ENCODE assay signal across 12 cellular contexts in the genomic region with DNA sequence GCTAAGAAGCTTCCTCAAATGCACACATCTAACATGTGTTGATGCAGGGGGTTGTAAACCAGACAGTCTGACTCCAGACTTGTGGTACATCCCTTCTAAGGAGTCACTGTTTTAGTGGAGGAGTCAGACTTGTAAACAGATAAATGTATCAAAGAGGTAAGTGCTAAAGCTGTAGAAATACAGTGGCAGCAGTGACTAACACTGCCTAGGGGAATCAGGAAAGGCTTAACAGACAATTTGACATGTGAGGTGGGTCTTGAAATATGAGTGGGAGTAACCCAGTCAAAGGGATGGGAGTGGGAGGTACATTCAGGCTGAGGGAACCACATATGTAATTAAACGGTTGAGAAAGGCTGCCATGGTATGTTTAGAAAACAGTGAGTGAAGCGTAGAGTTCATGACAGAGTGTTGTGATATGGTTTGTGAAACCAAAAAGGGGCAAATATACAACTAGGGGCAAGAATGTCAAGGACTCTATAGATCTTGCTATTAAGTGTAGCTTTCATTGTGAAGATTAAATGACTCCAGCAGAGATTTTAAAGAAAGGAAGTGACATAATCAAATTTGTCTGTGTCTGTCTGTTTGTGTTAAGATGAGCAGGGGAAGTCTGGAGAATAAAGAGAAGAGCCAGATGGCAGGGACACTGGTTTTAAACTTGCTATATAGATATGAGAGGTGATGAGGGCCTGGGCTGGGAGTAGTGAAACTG. TPM values are rescaled to one million over a fixed set of nuclear protein-coding genes. Genes with fewer than 3 reads are reported as not detected.
DNase-seq lines count a peak whose midpoint lies in the region; ATAC-seq and TF ChIP-seq lines count a peak whose summit lies in the region.
"Had no signal": no experiment of that assay in that cellular context is flagged by ENCODE, and none has a peak within 500 bp of the region (broad histone marks: within the 10 kb centered on the region; RNA-seq: fewer than 3 reads in every experiment).

No MANE protein-coding gene starts in this region.

- no peak overlapping the region for H3K4me3 Mint-ChIP-seq in endothelial cell (ENCODE audit: unreplicated experiment)
- no peak overlapping the region for H3K4me3 Mint-ChIP-seq in activated CD4-positive, alpha-beta memory T cell treated with anti-CD3 and anti-CD28 coated beads, Interleukin-2, amount 10 ng/mL, durations not matched to agents 7 days and 5 days

- no peak overlapping the region for H2BK5ac ChIP-seq in trophoblast cell (ENCODE audit: low read depth, low read length, poor library complexity)

- H3K79me2 ChIP-seq in PC-3 (ENCODE audit: low read length) = no peaks in the 10 kb centered on the region
- no peaks in the 10 kb centered on the region for H3K79me2 ChIP-seq in trophoblast cell (ENCODE audit: control insufficient read depth, insufficient read depth, low read length, poor library complexity)

- peak overlapping the region; percentile 77 for H3K27ac ChIP-seq in PC-3 (ENCODE audit: low read length)
- H3K27ac ChIP-seq in trophoblast cell (ENCODE audit: low read depth, low read length) = peak overlapping the region; percentile 46

- H3K36me3 ChIP-seq in PC-3 (ENCODE audit: low read depth, low read length) (no peaks in the 10 kb centered on the region), trophoblast cell (ENCODE audit: control insufficient read depth in 1 of 2, insufficient read depth in 2 of 2, low read length in 2 of 2) (no peaks in the 10 kb centered on the region)

- WGBS in trophoblast cell (ENCODE audit: extremely low coverage, insufficient coverage, insufficient read length) = no CpG with 5 or more reads among the region's 2 CpGs

- peaks cover 4% of the 10 kb centered on the region for H3F3A ChIP-seq in PC-3 (ENCODE audit: low read length, unreplicated experiment)

- no peaks in the 10 kb centered on the region for H3K36me3 Mint-ChIP-seq in endothelial cell (ENCODE audit: low read depth, unreplicated experiment)
- no peaks in the 10 kb centered on the region for H3K36me3 Mint-ChIP-seq in activated CD4-positive, alpha-beta memory T cell treated with anti-CD3 and anti-CD28 coated beads, Interleukin-2, amount 10 ng/mL, durations not matched to agents 7 days and 5 days (ENCODE audit: low read depth)

- intact Hi-C loops in PC-3 (cut with micrococcal nuclease) = loop anchor here (2.0 kb wide), 1 partner anchor 27 kb away; no protein-coding TSS in a partner anchor

- no peak overlapping the region for H3K14ac ChIP-seq in trophoblast cell (ENCODE audit: low read length)

- POLR2A ChIA-PET in PC-3 (lab: Charles Lee; ENCODE audit: unreplicated experiment) = interaction anchor here (0.6 kb wide), 1 partner anchor 10 kb away, joined by 9 read pairs; no protein-coding TSS in a partner anchor
- POLR2A ChIA-PET in activated CD4-positive, alpha-beta memory T cell treated with anti-CD3 and anti-CD28 coated beads, Interleukin-2, amount 10 ng/mL, durations not matched to agents 7 days and 5 days (lab: Charles Lee) = interaction anchor here (1.3 kb wide), 1 partner anchor 11 kb away, joined by 3 read pairs; a partner anchor contains a TSS

- DNase-seq in ELR (ENCODE audit: low read depth) = peak; percentile 86
- DNase-seq in PC-3 = peak; percentile 93
- DNase-seq in endothelial cell (ENCODE audit: low spot score) = no peak
- peak in 1 of 2 donors; percentile 16 for DNase-seq in trophoblast cell
- no peak for DNase-seq in NCI-H526 treated with DMSO at 0.1 percent for 48 hours (lab: John Stamatoyannopoulos, UW)
- DNase-seq in activated CD4-positive, alpha-beta memory T cell treated with anti-CD3 and anti-CD28 coated beads, Interleukin-2, amount 10 ng/mL, durations not matched to agents 7 days and 5 days = no peak
- DNase-seq: activated CD4-positive, alpha-beta T cell treated with anti-CD3 and anti-CD28 coated beads for 4 hours; activated gamma-delta T cell; Calu3; cerebellar nuclear complex; stimulated activated naive B cell treated with anti-CD40 and anti-IgM and Interleukin-4, amounts not matched to agents 10 μg/mL and 1 μg/mL and 100 μg/mL, for 72 hours had no signal

- H3K27ac Mint-ChIP-seq in endothelial cell (ENCODE audit: unreplicated experiment) = peak overlapping the region; percentile 26
- H3K27ac Mint-ChIP-seq in activated CD4-positive, alpha-beta memory T cell treated with anti-CD3 and anti-CD28 coated beads, Interleukin-2, amount 10 ng/mL, durations not matched to agents 7 days and 5 days = no peak overlapping the region
- H3K27ac Mint-ChIP-seq: stimulated activated naive B cell treated with anti-CD40 and anti-IgM and Interleukin-4, amounts not matched to agents 10 μg/mL and 1 μg/mL and 100 μg/mL, for 72 hours had no signal

- H3K27me3 Mint-ChIP-seq in endothelial cell (ENCODE audit: unreplicated experiment) = no peaks in the 10 kb centered on the region
- H3K27me3 Mint-ChIP-seq in activated CD4-positive, alpha-beta memory T cell treated with anti-CD3 and anti-CD28 coated beads, Interleukin-2, amount 10 ng/mL, durations not matched to agents 7 days and 5 days = peaks cover 54% of the 10 kb centered on the region

- H3K79me1 ChIP-seq in trophoblast cell (ENCODE audit: low read length) = peaks cover 10% of the 10 kb centered on the region

- H3K4me2 ChIP-seq in PC-3 (ENCODE audit: low read length) (peak overlapping the region; percentile 27), trophoblast cell (ENCODE audit: low read length) (no peak overlapping the region)

- ATAC-seq in PC-3 (peak; percentile 65), GM21447 (IDR thresholded peaks at IDR 0.05; ENCODE audit: unreplicated experiment) (no peak)
- ATAC-seq: stimulated activated naive B cell treated with anti-CD40 and anti-IgM and Interleukin-4, amounts not matched to agents 10 μg/mL and 1 μg/mL and 100 μg/mL, for 72 hours had no signal

- H3K9ac ChIP-seq in PC-3 (ENCODE audit: low read length) (no peak overlapping the region), trophoblast cell (ENCODE audit: low read length) (no peak overlapping the region)

- no peak overlapping the region for H3K23ac ChIP-seq in trophoblast cell (ENCODE audit: low read length)

- no peaks in the 10 kb centered on the region for H4K20me1 ChIP-seq in PC-3 (ENCODE audit: low read length)

- H3K4me1 ChIP-seq in PC-3 (ENCODE audit: insufficient read depth, low read length) (peaks cover 76% of the 10 kb centered on the region), trophoblast cell (ENCODE audit: control insufficient read depth in 1 of 2, insufficient read depth in 2 of 2, low read length in 2 of 2) (peaks cover 2 to 5% of the 10 kb centered on the region in 2 experiments)

- H3K4me3 ChIP-seq in PC-3 (ENCODE audit: low read length) (no peak overlapping the region), trophoblast cell (ENCODE audit: low read depth, low read length) (no peak overlapping the region)

- H3K4me1 Mint-ChIP-seq in endothelial cell (ENCODE audit: unreplicated experiment) = peaks cover 11% of the 10 kb centered on the region
- H3K4me1 Mint-ChIP-seq in activated CD4-positive, alpha-beta memory T cell treated with anti-CD3 and anti-CD28 coated beads, Interleukin-2, amount 10 ng/mL, durations not matched to agents 7 days and 5 days = peaks cover 7% of the 10 kb centered on the region

- no peak overlapping the region for H2BK120ac ChIP-seq in trophoblast cell (ENCODE audit: insufficient read depth, low read length, poor library complexity)

- no peak overlapping the region for H2AK5ac ChIP-seq in trophoblast cell (ENCODE audit: low read length)

- H3K4ac ChIP-seq in trophoblast cell (ENCODE audit: low read depth, low read length) = no peak overlapping the region

- no peak overlapping the region for H2AFZ ChIP-seq in PC-3 (ENCODE audit: low read length)
- H2AFZ ChIP-seq in trophoblast cell (ENCODE audit: insufficient read depth, low read length, poor library complexity) = no peak overlapping the region

- no TSS peak for BruUV-seq in PC-3 (replicated peaks; lab: Mats Ljungman, UMichigan)

- CTCF ChIA-PET in PC-3 (lab: Charles Lee) = interaction anchor here (0.8 kb wide), 1 partner anchor 9 kb away, joined by 4 read pairs; no protein-coding TSS in a partner anchor
- CTCF ChIA-PET in activated CD4-positive, alpha-beta memory T cell treated with anti-CD3 and anti-CD28 coated beads, Interleukin-2, amount 10 ng/mL, durations not matched to agents 7 days and 5 days (lab: Charles Lee) = no interaction called here

- no peaks in the 10 kb centered on the region for H3K9me3 Mint-ChIP-seq in endothelial cell (ENCODE audit: unreplicated experiment)
- no peaks in the 10 kb centered on the region for H3K9me3 Mint-ChIP-seq in activated CD4-positive, alpha-beta memory T cell treated with anti-CD3 and anti-CD28 coated beads, Interleukin-2, amount 10 ng/mL, durations not matched to agents 7 days and 5 days
- H3K9me3 Mint-ChIP-seq: stimulated activated naive B cell treated with anti-CD40 and anti-IgM and Interleukin-4, amounts not matched to agents 10 μg/mL and 1 μg/mL and 100 μg/mL, for 72 hours had no signal

- H4K91ac ChIP-seq in trophoblast cell (ENCODE audit: low read depth, low read length) = no peak overlapping the region

- H4K8ac ChIP-seq in trophoblast cell (ENCODE audit: low read depth, low read length) = no peak overlapping the region

- H2BK12ac ChIP-seq in trophoblast cell (ENCODE audit: low read length) = no peak overlapping the region

- no peak overlapping the region for H4K12ac ChIP-seq in trophoblast cell (ENCODE audit: low read depth, low read length)

- TF ChIP-seq CTCF in PC-3 (conservative IDR thresholded peaks at IDR 0.05; ENCODE audit: low read depth, low read length) = no peak
- TF ChIP-seq CTCF in endothelial cell (IDR thresholded peaks at IDR 0.05; ENCODE audit: unreplicated experiment) = no peak

- no peak overlapping the region for H3K18ac ChIP-seq in trophoblast cell (ENCODE audit: low read length)

- H3K27me3 ChIP-seq in PC-3 (ENCODE audit: low read length) (no peaks in the 10 kb centered on the region), trophoblast cell (ENCODE audit: insufficient read depth, low read length) (no peaks in the 10 kb centered on the region)

- no peaks in the 10 kb centered on the region for H3K9me2 ChIP-seq in PC-3 (replicated peaks; ENCODE audit: low read length)

- H3K9me3 ChIP-seq in PC-3 (ENCODE audit: low read length) = no peaks in the 10 kb centered on the region
- peaks cover 1% of the 10 kb centered on the region for H3K9me3 ChIP-seq in trophoblast cell (ENCODE audit: insufficient read depth, low read depth, low read length)

RNA-seq across cellular contexts. Expression of a gene that starts 11.2 kb away (rescaled TPM):
- total RNA-seq in PC-3 (2014; rRNA removed) (168 and 169 TPM in 2 replicates), endothelial cell (ENCODE audit: unreplicated experiment) (14.0 TPM)
- 41.8 and 42.9 TPM in 2 replicates for polyA plus RNA-seq in trophoblast cell (2013)
- total RNA-seq in activated CD4-positive, alpha-beta memory T cell treated with anti-CD3 and anti-CD28 coated beads, Interleukin-2, amount 10 ng/mL, durations not matched to agents 7 days and 5 days = 10 to 100 TPM; 12.4 to 12.9 TPM

Comparison
In these comparisons a context has a peak if more than half of its experiments do, and no peak if none do; other contexts are left out.
1. DNase-seq: peak in ELR (single experiment) and PC-3 (single experiment); none in endothelial cell (single experiment), NCI-H526 treated with DMSO at 0.1 percent for 48 hours (single experiment) and activated CD4-positive, alpha-beta memory T cell treated with anti-CD3 and anti-CD28 coated beads, Interleukin-2, amount 10 ng/mL, durations not matched to agents 7 days and 5 days (single experiment).
2. RNA of a gene that starts 11.2 kb away (total RNA-seq): 168 to 169 TPM in PC-3; 14.0 TPM in endothelial cell (single experiment) and 12.4 to 12.9 TPM in activated CD4-positive, alpha-beta memory T cell treated with anti-CD3 and anti-CD28 coated beads, Interleukin-2, amount 10 ng/mL, durations not matched to agents 7 days and 5 days; every median in the first group is over 10 times any median in the second.